In the genomic region with DNA sequence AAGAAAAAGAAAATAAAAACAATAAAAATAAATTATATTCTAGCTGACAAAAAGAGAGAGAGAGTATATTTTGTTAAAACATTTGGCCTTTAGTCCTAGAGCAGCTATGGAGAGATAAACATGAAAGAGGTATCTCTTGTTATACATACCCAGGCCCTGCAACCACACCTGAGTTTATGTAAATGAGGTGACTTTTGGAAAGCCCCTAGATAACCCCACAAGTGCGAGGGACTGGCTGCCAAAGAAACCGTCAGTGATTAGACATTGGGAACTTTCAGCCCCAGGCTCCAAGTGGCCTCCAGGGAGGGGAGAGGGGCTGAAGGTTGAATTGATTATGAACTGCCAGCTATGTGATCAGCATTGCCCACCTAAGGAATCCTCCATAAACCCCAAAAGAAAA, we compare ENCODE assay signal across 23 cellular contexts. TPM values are rescaled to one million over a fixed set of nuclear protein-coding genes. Genes with fewer than 3 reads are reported as not detected.
DNase-seq lines count a peak whose midpoint lies in the region; ATAC-seq and TF ChIP-seq lines count a peak whose summit lies in the region.
"Had no signal": no experiment of that assay in that cellular context is flagged by ENCODE, and none has a peak within 500 bp of the region (broad histone marks: within the 10 kb centered on the region; RNA-seq: fewer than 3 reads in every experiment).

No MANE protein-coding gene starts in this region.

- ATAC-seq in naive B cell (ENCODE audit: low read depth in 2 of 2) = peak; percentile 63 to 73
- no peak for ATAC-seq in HG03196 (IDR thresholded peaks at IDR 0.05; ENCODE audit: unreplicated experiment)
- ATAC-seq: HepG2 had no signal

- H3K4me3 Mint-ChIP-seq in naive B cell = peak overlapping the region in 2 of 8 donors; percentile 20 to 74
- H3K4me3 Mint-ChIP-seq: CD8-positive, alpha-beta memory T cell had no signal

- peaks cover 0 to 2% (median 0%) of the 10 kb centered on the region in 7 donors for H3K9me3 Mint-ChIP-seq in naive B cell

- peaks cover 10 to 26% (median 12%) of the 10 kb centered on the region in 3 donors for H3K4me1 Mint-ChIP-seq in naive B cell
- H3K4me1 Mint-ChIP-seq: CD8-positive, alpha-beta memory T cell had no signal

- H3K9ac ChIP-seq in OCI-LY3 (ENCODE audit: low read length) = peak overlapping the region; percentile 80; the same call in 1 of the 2 replicates
- H3K9ac ChIP-seq: GM23248, SK-N-SH had no signal

- peaks cover 0 to 13% (median 6%) of the 10 kb centered on the region in 3 donors for H3K27me3 Mint-ChIP-seq in naive B cell

- H3K9me3 ChIP-seq in OCI-LY3 (ENCODE audit: insufficient read depth, low read length) (no peaks in the 10 kb centered on the region), ascending aorta (no peaks in the 10 kb centered on the region)
- H3K9me3 ChIP-seq: SK-N-SH had no signal

- H4K20me1 ChIP-seq in OCI-LY3 (ENCODE audit: insufficient read depth, low read length) = no peaks in the 10 kb centered on the region

- H3K36me3 ChIP-seq in OCI-LY3 (replicated peaks; ENCODE audit: low read depth, low read length) = no peaks in the 10 kb centered on the region
- no peaks in the 10 kb centered on the region for H3K36me3 ChIP-seq in ascending aorta

- no peak for TF ChIP-seq CTCF in GM10266 (IDR thresholded peaks at IDR 0.05; ENCODE audit: control insufficient read depth, insufficient read depth, low read depth, missing control alignments)
- TF ChIP-seq CTCF in GM13977 (IDR thresholded peaks at IDR 0.05; ENCODE audit: extremely low read depth, insufficient read depth, missing control alignments) = no peak
- no peak for TF ChIP-seq CTCF in OCI-LY3 (IDR thresholded peaks at IDR 0.05; ENCODE audit: low read depth, low read length)
- no peak for TF ChIP-seq CTCF in coronary artery (IDR thresholded peaks at IDR 0.05)
- TF ChIP-seq CTCF in ascending aorta (IDR thresholded peaks at IDR 0.05) = no peak

- peak overlapping the region; percentile 59 for H3K4me2 ChIP-seq in OCI-LY3 (ENCODE audit: low read length)
- H3K4me2 ChIP-seq: SK-N-SH had no signal

- intact Hi-C loops in ascending aorta (cut with DNase I) = no loop called here

- no peaks in the 10 kb centered on the region for H3K36me3 Mint-ChIP-seq in naive B cell
- H3K36me3 Mint-ChIP-seq: CD8-positive, alpha-beta memory T cell had no signal

- in situ Hi-C loops in GM13977 (cut with MboI; ENCODE audit: low pct_unique_long_range_greater_than_20kb, low sequenced_read_pairs, unreplicated experiment) = no loop called here

- H3K4me3 ChIP-seq in OCI-LY3 (ENCODE audit: low read length) (peak overlapping the region; percentile 16; the same call in 1 of the 2 replicates), coronary artery (no peak overlapping the region), ascending aorta (no peak overlapping the region)
- H3K4me3 ChIP-seq: GM23248 had no signal

- H3K27ac Mint-ChIP-seq in naive B cell = peak overlapping the region in 1 of 6 donors; percentile 15
- H3K27ac Mint-ChIP-seq: CD8-positive, alpha-beta memory T cell had no signal

- no peaks in the 10 kb centered on the region for H3K79me2 ChIP-seq in OCI-LY3 (ENCODE audit: low read length)

- no peak overlapping the region for H2AFZ ChIP-seq in OCI-LY3 (ENCODE audit: low read depth, low read length)
- H2AFZ ChIP-seq: GM23248 had no signal

- H3K27me3 ChIP-seq in OCI-LY3 (ENCODE audit: low read depth, low read length) (no peaks in the 10 kb centered on the region), ascending aorta (no peaks in the 10 kb centered on the region)

- H3K4me1 ChIP-seq in OCI-LY3 (ENCODE audit: low read length) (peaks cover 61% of the 10 kb centered on the region), ascending aorta (no peaks in the 10 kb centered on the region)

- peak; percentile 54 for DNase-seq in GM10266 (ENCODE audit: extremely low spot score)
- peak; percentile 76 for DNase-seq in GM13977 (ENCODE audit: low spot score)
- peak; percentile 18 for DNase-seq in naive B cell
- DNase-seq in coronary artery (ENCODE audit: low spot score) = no peak
- DNase-seq in NCI-H1694 (lab: John Stamatoyannopoulos, UW) = no peak
- no peak for DNase-seq in ascending aorta (ENCODE audit: low spot score in 2 of 2)
- DNase-seq: CD8-positive, alpha-beta memory T cell; DND-41; GDM1; GM23248; KG1; NCI-H1092 treated with DMSO at 0.1 percent for 48 hours; NCI-H510A treated with DMSO at 0.1 percent for 48 hours; NCI-H82; SHP77; SK-N-SH; T-helper 1 cell had no signal

- peak overlapping the region; percentile 82 for H3K27ac ChIP-seq in OCI-LY3 (ENCODE audit: low read length)
- H3K27ac ChIP-seq in coronary artery = no peak overlapping the region
- H3K27ac ChIP-seq in ascending aorta = no peak overlapping the region
- H3K27ac ChIP-seq: GM23248 had no signal

RNA-seq across cellular contexts. Expression of gene NLRP7, which starts 2.1 kb away (rescaled TPM):
- polyA plus RNA-seq in naive B cell (ENCODE audit: low read depth in 6 of 6) = not detected
- not detected for total RNA-seq in ascending aorta
- total RNA-seq: CD8-positive, alpha-beta memory T cell; GM23248; HepG2; M059J had no signal
- polyA plus RNA-seq: AG04450; BJ; CD8-positive, alpha-beta memory T cell; GM23248; HepG2; SK-N-SH had no signal

RNA-seq across cellular contexts. Expression of gene NLRP2, which starts 16.8 kb away (rescaled TPM):
- polyA plus RNA-seq in naive B cell (ENCODE audit: low read depth in 6 of 6) = 1 to 10 TPM in 3 of 6 donors, under 1 TPM in 2, not detected in 1; 0.52 to 5.9 (median 1.2) TPM
- not detected for total RNA-seq in ascending aorta
- total RNA-seq: GM23248, HepG2, M059J had no signal
- polyA plus RNA-seq: BJ, GM23248, HepG2 had no signal

RNA-seq across cellular contexts. Expression of gene NCR1, which starts 43.5 kb away (rescaled TPM):
- not detected for polyA plus RNA-seq in naive B cell (ENCODE audit: low read depth in 6 of 6)
- not detected for total RNA-seq in ascending aorta
- total RNA-seq: GM23248, HepG2, M059J had no signal
- polyA plus RNA-seq: AG04450, BJ, GM23248, HepG2, SK-N-SH had no signal

Comparison
In these comparisons a context has a peak if more than half of its experiments do, and no peak if none do; other contexts are left out.
1. DNase-seq: peak in GM10266 (single experiment), GM13977 (single experiment) and naive B cell (single experiment); none in coronary artery (single experiment), NCI-H1694 (single experiment) and ascending aorta (0 of 2).